In genomic region chr14:46487582-46488350, GRCh38 we compare ENCODE assay signal across 28 cellular contexts.
"Had no signal": no experiment of that assay in that cellular context is flagged by ENCODE, and none has a peak within 500 bp of the region (broad histone marks: within the 10 kb centered on the region; RNA-seq: fewer than 3 reads in every experiment).

No MANE protein-coding gene starts in this region.

- H3K4me1 ChIP-seq: adrenal gland, body of pancreas, colonic mucosa, left lung, right atrium auricular region, upper lobe of left lung, vagina had no signal

- H3K36me3 ChIP-seq: adrenal gland, cardiac muscle cell, colonic mucosa, left lung, right atrium auricular region, upper lobe of left lung, vagina, WERI-Rb-1 had no signal

- H3K27me3 ChIP-seq: adrenal gland, body of pancreas, cardiac muscle cell, colonic mucosa, left lung, right atrium auricular region, upper lobe of left lung, vagina had no signal

- H3K27ac ChIP-seq: adrenal gland, body of pancreas, cardiac muscle cell, colonic mucosa, left lung, right atrium auricular region, upper lobe of left lung, vagina, WERI-Rb-1 had no signal

- ATAC-seq: activated CD4-positive, CD25-positive, alpha-beta regulatory T cell treated with anti-CD3 and anti-CD28 coated beads, Interleukin-2, amount 50 U/mL, for 24 hours; body of pancreas; left lung had no signal

- DNase-seq: activated CD4-positive, alpha-beta memory T cell treated with anti-CD3 and anti-CD28 coated beads for 36 hours; activated CD4-positive, alpha-beta T cell treated with anti-CD3 and anti-CD28 coated beads, Interleukin-2, amount 10 ng/mL, durations not matched to agents 24 days and 14 days; activated CD8-positive, alpha-beta memory T cell treated with anti-CD3 and anti-CD28 coated beads, Interleukin-2, amount 50 U/mL, for 4 hours; activated effector memory CD4-positive, alpha-beta T cell treated with anti-CD3 and anti-CD28 coated beads, Interleukin-2, amount 50 U/mL, for 16 hours; activated naive CD4-positive, alpha-beta T cell treated with anti-CD3 and anti-CD28 coated beads for 36 hours; activated naive CD8-positive, alpha-beta T cell treated with anti-CD3 and anti-CD28 coated beads for 36 hours; activated T-cell treated with anti-CD3 and anti-CD28 coated beads, Interleukin-2, amount 50 U/mL, for 1 hour; adrenal gland; aorta; body of pancreas; cerebellar nuclear complex; colonic mucosa; effector CD8-positive, alpha-beta T cell; head of caudate nucleus; hypothalamus; immature natural killer cell; kidney glomerular epithelial cell; left lung; naive B cell; stimulated activated CD4-positive, alpha-beta T cell treated with anti-CD3 and anti-CD28 coated beads, Interleukin-2, amount 100 ng/mL, for 48 hours; T-helper 9 cell; upper lobe of left lung; WERI-Rb-1 had no signal

- H3K4me3 ChIP-seq: adrenal gland, body of pancreas, cardiac muscle cell, colonic mucosa, left lung, lung, right atrium auricular region, upper lobe of left lung, vagina had no signal

- H3K9me3 ChIP-seq: adrenal gland, body of pancreas, colonic mucosa, left lung, right atrium auricular region, upper lobe of left lung, vagina had no signal
